9 cellular contexts compared by ENCODE assay signal in genomic region chr2:198004921-198005829, GRCh38.
DNase-seq lines count a peak whose midpoint lies in the region; ATAC-seq and TF ChIP-seq lines count a peak whose summit lies in the region.
"Had no signal": no experiment of that assay in that cellular context is flagged by ENCODE, and none has a peak within 500 bp of the region (broad histone marks: within the 10 kb centered on the region; RNA-seq: fewer than 3 reads in every experiment).

No MANE protein-coding gene starts in this region.

- peaks cover 7% of the 10 kb centered on the region for H3K36me3 Mint-ChIP-seq in activated CD4-positive, alpha-beta T cell treated with anti-CD3 and anti-CD28 coated beads, Interleukin-2, amount 10 ng/mL, durations not matched to agents 7 days and 5 days (ENCODE audit: low read depth)
- no peaks in the 10 kb centered on the region for H3K36me3 Mint-ChIP-seq in CD14-positive monocyte

- no peak overlapping the region for H3K4me3 ChIP-seq in thyroid gland (replicated peaks in 1 of 3)

- H3K9me3 ChIP-seq in thyroid gland: no peaks in the 10 kb centered on the region

- H3K27me3 ChIP-seq in thyroid gland: no peaks in the 10 kb centered on the region

- TF ChIP-seq CTCF in CD14-positive monocyte (IDR thresholded peaks at IDR 0.05): no peak
- TF ChIP-seq CTCF in thyroid gland (IDR thresholded peaks at IDR 0.05): no peak

- H3K27ac Mint-ChIP-seq in activated CD4-positive, alpha-beta T cell treated with anti-CD3 and anti-CD28 coated beads, Interleukin-2, amount 10 ng/mL, durations not matched to agents 7 days and 5 days: peak overlapping the region; percentile 85
- H3K27ac Mint-ChIP-seq in CD14-positive monocyte: peak overlapping the region in 1 of 7 donors; percentile 16

- peak; percentile 84 for ATAC-seq in HG02870 (IDR thresholded peaks at IDR 0.05; ENCODE audit: unreplicated experiment)

- peak; percentile 14 for DNase-seq in activated CD4-positive, alpha-beta T cell treated with anti-CD3 and anti-CD28 coated beads, Interleukin-2, amount 10 ng/mL, durations not matched to agents 7 days and 5 days
- DNase-seq in stimulated activated CD4-positive, alpha-beta T cell treated with anti-CD3 and anti-CD28 coated beads, Interleukin-4, amount 100 ng/mL, for 24 hours: peak; percentile 53
- DNase-seq in NCI-H82 (lab: John Stamatoyannopoulos, UW) (no peak), CD14-positive monocyte (ENCODE audit: low spot score) (no peak), DMS53 treated with DMSO at 0.1 percent for 48 hours (lab: John Stamatoyannopoulos, UW; ENCODE audit: unreplicated experiment) (no peak), thyroid gland (no peak)

- intact Hi-C loops in CD14-positive monocyte (cut with micrococcal nuclease) (no loop called here), thyroid gland (cut with DNase I) (no loop called here)

- H3K4me1 Mint-ChIP-seq in activated CD4-positive, alpha-beta T cell treated with anti-CD3 and anti-CD28 coated beads, Interleukin-2, amount 10 ng/mL, durations not matched to agents 7 days and 5 days: peaks cover 35% of the 10 kb centered on the region
- H3K4me1 Mint-ChIP-seq in CD14-positive monocyte: no peaks in the 10 kb centered on the region

- 86 to 93% methylated on average over 12 of the region's 12 CpGs for WGBS in thyroid gland, 2 donors

- TF ChIP-seq POLR2A in GM19193 (IDR thresholded peaks at IDR 0.05; ENCODE audit: extremely low read depth, insufficient read depth, insufficient read length): peak; percentile 21
- TF ChIP-seq POLR2A in thyroid gland (IDR thresholded peaks at IDR 0.05): no peak

- POLR2A ChIA-PET in activated CD4-positive, alpha-beta T cell treated with anti-CD3 and anti-CD28 coated beads, Interleukin-2, amount 10 ng/mL, durations not matched to agents 7 days and 5 days (lab: Charles Lee): interaction anchor here (0.5 kb wide), 1 partner anchor 38 kb away, joined by 4 read pairs; no protein-coding TSS in a partner anchor

- H3K36me3 ChIP-seq in thyroid gland: no peaks in the 10 kb centered on the region

- no peaks in the 10 kb centered on the region for H3K4me1 ChIP-seq in thyroid gland

- no peaks in the 10 kb centered on the region for H3K27me3 Mint-ChIP-seq in activated CD4-positive, alpha-beta T cell treated with anti-CD3 and anti-CD28 coated beads, Interleukin-2, amount 10 ng/mL, durations not matched to agents 7 days and 5 days
- H3K27me3 Mint-ChIP-seq in CD14-positive monocyte (ENCODE audit: low read depth in 3 of 3): peaks cover 0 to 1% (median 0%) of the 10 kb centered on the region in 3 donors

- H3K9me3 Mint-ChIP-seq in activated CD4-positive, alpha-beta T cell treated with anti-CD3 and anti-CD28 coated beads, Interleukin-2, amount 10 ng/mL, durations not matched to agents 7 days and 5 days: peaks cover 9% of the 10 kb centered on the region
- peaks cover 0 to 7% (median 2%) of the 10 kb centered on the region in 7 donors for H3K9me3 Mint-ChIP-seq in CD14-positive monocyte

- H3K4me3 Mint-ChIP-seq in activated CD4-positive, alpha-beta T cell treated with anti-CD3 and anti-CD28 coated beads, Interleukin-2, amount 10 ng/mL, durations not matched to agents 7 days and 5 days: peak overlapping the region; percentile 23
- H3K4me3 Mint-ChIP-seq in CD14-positive monocyte: no peak overlapping the region

- no peak overlapping the region for H3K27ac ChIP-seq in thyroid gland
- H3K27ac ChIP-seq: HL-60 had no signal

- CTCF ChIA-PET in activated CD4-positive, alpha-beta T cell treated with anti-CD3 and anti-CD28 coated beads, Interleukin-2, amount 10 ng/mL, durations not matched to agents 7 days and 5 days (lab: Charles Lee): no interaction called here

Comparison
In these comparisons a context has a peak if more than half of its experiments do, and no peak if none do; other contexts are left out.
1. DNase-seq: peak in activated CD4-positive, alpha-beta T cell treated with anti-CD3 and anti-CD28 coated beads, Interleukin-2, amount 10 ng/mL, durations not matched to agents 7 days and 5 days (single experiment) and stimulated activated CD4-positive, alpha-beta T cell treated with anti-CD3 and anti-CD28 coated beads, Interleukin-4, amount 100 ng/mL, for 24 hours (single experiment); none in NCI-H82 (single experiment), CD14-positive monocyte (single experiment), DMS53 treated with DMSO at 0.1 percent for 48 hours (single experiment) and thyroid gland (0 of 2).